In genomic region chr22:30422481-30423295, GRCh38 we compare ENCODE assay signal across 8 cellular contexts. TPM values are rescaled to one million over a fixed set of nuclear protein-coding genes. Genes with fewer than 3 reads are reported as not detected.
A peak's percentile ranks its signal among the peaks of the same experiment; 100 is the strongest.
DNase-seq lines count a peak whose midpoint lies in the region; ATAC-seq and TF ChIP-seq lines count a peak whose summit lies in the region.

No MANE protein-coding gene starts in this region.

- WGBS in IMR-90 (ENCODE audit: extremely low coverage in 2 of 2, insufficient read length in 1 of 2), 2 experiments, result 25% methylated on average over 7 of the region's 18 CpGs; no CpG with 5 or more reads in 1 of the 2 experiments
- WGBS in endodermal cell (ENCODE audit: insufficient coverage in 1 of 2, insufficient read length in 1 of 2), 2 experiments, result 28 to 30% methylated on average over 16 to 18 of the region's 18 CpGs

- H3K79me1 ChIP-seq in IMR-90 (ENCODE audit: low read depth in 1 of 2, low read length in 2 of 2), result peaks cover 17 to 51% of the 10 kb centered on the region in 2 experiments; a peak in 3 of 4 replicates

- POLR2A ChIA-PET in IMR-90 (lab: Charles Lee; ENCODE audit: unreplicated experiment), result interaction anchor here (1.3 kb wide), 1 partner anchor 17 kb away, joined by 4 read pairs; no protein-coding TSS in a partner anchor

- ATAC-seq in IMR-90 (ENCODE audit: low read depth) (peak; percentile 13), GM19452 (IDR thresholded peaks at IDR 0.05; ENCODE audit: unreplicated experiment) (no peak), GM18858 (IDR thresholded peaks at IDR 0.05; ENCODE audit: unreplicated experiment) (no peak)

- peak overlapping the region; percentile 96 for H3K23ac ChIP-seq in IMR-90 (ENCODE audit: low read depth, low read length)

- peak overlapping the region; percentile 63 for H3K4me2 ChIP-seq in IMR-90 (ENCODE audit: low read depth, low read length)

- no peaks in the 10 kb centered on the region for H3K9me3 Mint-ChIP-seq in endodermal cell
- H3K9me3 Mint-ChIP-seq in mesothelial cell of epicardium, result no peaks in the 10 kb centered on the region

- no peak for TF ChIP-seq RAD21 in IMR-90 (IDR thresholded peaks at IDR 0.05; ENCODE audit: low read length)

- peak overlapping the region; percentile 78 for H2BK20ac ChIP-seq in IMR-90 (ENCODE audit: low read depth, low read length)

- peak overlapping the region; percentile 96 for H3K14ac ChIP-seq in IMR-90 (replicated peaks; ENCODE audit: low read depth, low read length)

- intact Hi-C loops in IMR-90 (cut with micrococcal nuclease), result loop anchor here (2.0 kb wide), 1 partner anchor 36 kb away; the partner anchor contains the start of gene RNF215

- peaks cover 31% of the 10 kb centered on the region for H3K36me3 Mint-ChIP-seq in endodermal cell (ENCODE audit: low read depth)
- H3K36me3 Mint-ChIP-seq in mesothelial cell of epicardium, result peaks cover 10% of the 10 kb centered on the region

- dilution Hi-C loops in IMR-90 (cut with HindIII; ENCODE audit: low sequenced_read_pairs, unreplicated experiment), result no loop called here

- H2AK9ac ChIP-seq in IMR-90 (replicated peaks; ENCODE audit: low read depth, low read length, poor library complexity), result peak overlapping the region; percentile 100

- no peaks in the 10 kb centered on the region for H3K27me3 ChIP-seq in IMR-90 (ENCODE audit: control insufficient read depth, insufficient read depth, low read length)
- no peaks in the 10 kb centered on the region for H3K27me3 ChIP-seq in endodermal cell (ENCODE audit: control insufficient read depth, insufficient read depth, low read length, poor library complexity, severe bottlenecking)
- no peaks in the 10 kb centered on the region for H3K27me3 ChIP-seq in stomach smooth muscle (ENCODE audit: control insufficient read depth in 1 of 2, insufficient read depth in 2 of 2, low read length in 2 of 2)

- H2AK5ac ChIP-seq in IMR-90 (ENCODE audit: low read depth, low read length), result peak overlapping the region; percentile 94

- H2BK5ac ChIP-seq in IMR-90 (ENCODE audit: low read depth, low read length, poor library complexity, severe bottlenecking), result peak overlapping the region; percentile 95

- peak overlapping the region; percentile 96 for H2AFZ ChIP-seq in IMR-90 (replicated peaks; ENCODE audit: low read length, poor library complexity)

- peaks cover 17% of the 10 kb centered on the region for H3K9me1 ChIP-seq in IMR-90 (ENCODE audit: insufficient read depth, low read length)

- no peaks in the 10 kb centered on the region for H4K20me1 ChIP-seq in IMR-90 (ENCODE audit: insufficient read depth, low read length)

- BruUV-seq in IMR-90 (replicated peaks; lab: Mats Ljungman, UMichigan), result no TSS peak

- TF ChIP-seq CTCF in IMR-90 (conservative IDR thresholded peaks at IDR 0.05; ENCODE audit: low read depth, low read length) (no peak), endodermal cell (conservative IDR thresholded peaks at IDR 0.05) (no peak), mesothelial cell of epicardium (IDR thresholded peaks at IDR 0.05; ENCODE audit: unreplicated experiment) (no peak)

- no peaks in the 10 kb centered on the region for H3K9me3 ChIP-seq in IMR-90 (ENCODE audit: control insufficient read depth, insufficient read depth, low read length)
- H3K9me3 ChIP-seq in endodermal cell (ENCODE audit: control insufficient read depth, low read length), result no peaks in the 10 kb centered on the region
- no peaks in the 10 kb centered on the region for H3K9me3 ChIP-seq in stomach smooth muscle (ENCODE audit: control insufficient read depth in 2 of 2, low read length in 2 of 2)

- CTCF ChIA-PET in IMR-90 (lab: Yijun Ruan, JAX), result interaction anchor here (1.0 to 1.5 kb wide), 2 partner anchors 10 to 62 kb away, joined by 3 to 9 read pairs; no protein-coding TSS in a partner anchor

- DNase-seq in CD1c-positive myeloid dendritic cell (ENCODE audit: extremely low spot score) (peak; percentile 79), IMR-90 (peak; percentile 95), UCSD-AML1 (lab: John Stamatoyannopoulos, UW; ENCODE audit: unreplicated experiment) (peak; percentile 63), endodermal cell (peak; percentile 92), mesothelial cell of epicardium (ENCODE audit: low spot score in 2 of 2, unreplicated experiment in 2 of 2) (no peak)

- peak; percentile 20 for TF ChIP-seq POLR2A in IMR-90 (IDR thresholded peaks at IDR 0.05; ENCODE audit: low read depth, low read length)

- H2BK15ac ChIP-seq in IMR-90 (ENCODE audit: low read depth, low read length), result peak overlapping the region; percentile 93; the same call in 2 of the 3 replicates

- peak overlapping the region; percentile 96 for H4K91ac ChIP-seq in IMR-90 (ENCODE audit: insufficient read depth, low read depth, low read length)

- peak overlapping the region; percentile 90 to 98 for H4K8ac ChIP-seq in IMR-90 (ENCODE audit: low read depth in 2 of 2, low read length in 2 of 2)

- H3K4me1 ChIP-seq in IMR-90 (ENCODE audit: control insufficient read depth, insufficient read depth, low read length), result peaks cover 24% of the 10 kb centered on the region
- H3K4me1 ChIP-seq in endodermal cell (ENCODE audit: control insufficient read depth, insufficient read depth, low read length), result peaks cover 19% of the 10 kb centered on the region
- peaks cover 53% of the 10 kb centered on the region for H3K4me1 ChIP-seq in stomach smooth muscle (ENCODE audit: control insufficient read depth, insufficient read depth, low read length)

- in situ Hi-C loops in IMR-90 (cut with MboI; ENCODE audit: low sequenced_read_pairs), result no loop called here

- H3K27me3 Mint-ChIP-seq in endodermal cell (ENCODE audit: insufficient read depth) (no peaks in the 10 kb centered on the region), mesothelial cell of epicardium (ENCODE audit: low read depth) (no peaks in the 10 kb centered on the region)

- peak overlapping the region; percentile 92 for H3K27ac ChIP-seq in IMR-90 (ENCODE audit: insufficient read depth, low read length)
- H3K27ac ChIP-seq in endodermal cell (ENCODE audit: low read depth, low read length), result peak overlapping the region; percentile 95
- peak overlapping the region; percentile 95 for H3K27ac ChIP-seq in stomach smooth muscle (ENCODE audit: low read length)

- H3K4me1 Mint-ChIP-seq in endodermal cell, result peaks cover 34% of the 10 kb centered on the region
- peaks cover 38% of the 10 kb centered on the region for H3K4me1 Mint-ChIP-seq in mesothelial cell of epicardium

- H3K4me3 ChIP-seq in IMR-90 (ENCODE audit: insufficient read depth, low read depth, low read length) (peak overlapping the region; percentile 48), endodermal cell (ENCODE audit: low read length) (peak overlapping the region; percentile 85), stomach smooth muscle (ENCODE audit: low read length in 2 of 2) (peak overlapping the region; percentile 89 to 95)

- H3K36me3 ChIP-seq in IMR-90 (ENCODE audit: control insufficient read depth, insufficient read depth, low read length) (peaks cover 9% of the 10 kb centered on the region), endodermal cell (ENCODE audit: control insufficient read depth, insufficient read depth, low read length) (peaks cover 27% of the 10 kb centered on the region), stomach smooth muscle (ENCODE audit: control insufficient read depth in 2 of 2, insufficient read depth in 2 of 2, low read length in 2 of 2) (peaks cover 14 to 16% of the 10 kb centered on the region in 2 donors)

- H3K4me3 Mint-ChIP-seq in endodermal cell, result peak overlapping the region; percentile 79
- peak overlapping the region; percentile 88 for H3K4me3 Mint-ChIP-seq in mesothelial cell of epicardium

- H3K56ac ChIP-seq in IMR-90 (ENCODE audit: extremely low read depth, insufficient read depth, low read length), result peak overlapping the region; percentile 99

- H3K4ac ChIP-seq in IMR-90 (ENCODE audit: low read depth, low read length), result peak overlapping the region; percentile 96

- H3K27ac Mint-ChIP-seq in endodermal cell (peak overlapping the region; percentile 97), mesothelial cell of epicardium (peak overlapping the region; percentile 98)

- H3K18ac ChIP-seq in IMR-90 (ENCODE audit: low read depth, low read length), result peak overlapping the region; percentile 55

- peak overlapping the region; percentile 86 for H3K9ac ChIP-seq in IMR-90 (ENCODE audit: low read depth, low read length)
- peak overlapping the region; percentile 83 for H3K9ac ChIP-seq in endodermal cell (ENCODE audit: extremely low read depth, low read length, poor library complexity, severe bottlenecking)
- H3K9ac ChIP-seq in stomach smooth muscle (ENCODE audit: low read length in 2 of 2), result peak overlapping the region; percentile 95 to 97

- H2BK120ac ChIP-seq in IMR-90 (ENCODE audit: low read depth, low read length), result peak overlapping the region; percentile 89

- peak overlapping the region; percentile 77 for H4K5ac ChIP-seq in IMR-90 (ENCODE audit: low read depth, low read length)

RNA-seq across cellular contexts. Expression of gene MTFP1, which starts 2.9 kb away (rescaled TPM):
- total RNA-seq in IMR-90 (2012; rRNA removed) (5.6 and 7.3 TPM in 2 replicates), endodermal cell (10 to 100 TPM; 25.9 to 30.8 TPM), mesothelial cell of epicardium (5.9 to 8.2 TPM (median 7.3 TPM) in 3 replicates)
- polyA plus RNA-seq in IMR-90 (2012; rRNA removed), result 7.7 and 8.1 TPM in 2 replicates
- 26.6 and 29.1 TPM in 2 replicates for polyA plus RNA-seq in IMR-90 (2012; cell fraction: cytosol; rRNA removed)
- 10.3 and 20.5 TPM in 2 replicates for polyA plus RNA-seq in IMR-90 (2012; cell fraction: nucleus; rRNA removed; ENCODE audit: low replicate concordance)
- 26.7 TPM for polyA plus RNA-seq in endodermal cell (2013, experiment 1 of 2)
- polyA plus RNA-seq in endodermal cell (2013, experiment 2 of 2), result 20.0 TPM

RNA-seq across cellular contexts. Expression of gene SEC14L2, which starts 25.9 kb away (rescaled TPM):
- 37.8 and 54.8 TPM in 2 replicates for total RNA-seq in IMR-90 (2012; rRNA removed)
- polyA plus RNA-seq in IMR-90 (2012; rRNA removed), result 24.0 and 38.7 TPM in 2 replicates
- 10.1 and 20.7 TPM in 2 replicates for polyA plus RNA-seq in IMR-90 (2012; cell fraction: cytosol; rRNA removed)
- 57.9 and 59.4 TPM in 2 replicates for polyA plus RNA-seq in IMR-90 (2012; cell fraction: nucleus; rRNA removed; ENCODE audit: low replicate concordance)
- total RNA-seq in endodermal cell, result 10 to 100 TPM; 13.9 to 19.1 TPM
- 7.4 TPM for polyA plus RNA-seq in endodermal cell (2013, experiment 1 of 2)
- 7.7 TPM for polyA plus RNA-seq in endodermal cell (2013, experiment 2 of 2)
- total RNA-seq in mesothelial cell of epicardium, result 4.3 to 6.5 TPM (median 5.4 TPM) in 3 replicates

RNA-seq across cellular contexts. Expression of gene RNF215, which starts 35.5 kb away (rescaled TPM):
- total RNA-seq in IMR-90 (2012; rRNA removed) (13.6 and 15.8 TPM in 2 replicates), endodermal cell (10 to 100 TPM; 44.0 to 46.7 TPM), mesothelial cell of epicardium (39.2 to 41.9 TPM (median 39.4 TPM) in 3 replicates)
- 21.4 and 21.9 TPM in 2 replicates for polyA plus RNA-seq in IMR-90 (2012; rRNA removed)
- polyA plus RNA-seq in IMR-90 (2012; cell fraction: cytosol; rRNA removed), result 12.5 and 16.5 TPM in 2 replicates
- polyA plus RNA-seq in IMR-90 (2012; cell fraction: nucleus; rRNA removed; ENCODE audit: low replicate concordance), result 74.1 and 148 TPM in 2 replicates
- 24.2 TPM for polyA plus RNA-seq in endodermal cell (2013, experiment 1 of 2)
- polyA plus RNA-seq in endodermal cell (2013, experiment 2 of 2), result 25.6 TPM

RNA-seq across cellular contexts. Expression of gene SEC14L3, which starts 49.1 kb away (rescaled TPM):
- not detected in 2 replicates for total RNA-seq in IMR-90 (2012; rRNA removed)
- polyA plus RNA-seq in IMR-90 (2012; rRNA removed), result not detected in 2 replicates
- polyA plus RNA-seq in IMR-90 (2012; cell fraction: cytosol; rRNA removed), result not detected in 2 replicates
- not detected in 2 replicates for polyA plus RNA-seq in IMR-90 (2012; cell fraction: nucleus; rRNA removed; ENCODE audit: low replicate concordance)
- total RNA-seq in endodermal cell, result not detected
- polyA plus RNA-seq in endodermal cell (2013, experiment 1 of 2), result not detected
- not detected for polyA plus RNA-seq in endodermal cell (2013, experiment 2 of 2)
- not detected in 3 replicates for total RNA-seq in mesothelial cell of epicardium

Comparison
In these comparisons a context has a peak if more than half of its experiments do, and no peak if none do; other contexts are left out.
1. DNase-seq: peak in CD1c-positive myeloid dendritic cell (single experiment), IMR-90 (single experiment), UCSD-AML1 (single experiment) and endodermal cell (single experiment); none in mesothelial cell of epicardium (0 of 2).
2. Peak in every context shown above with its lines, with median percentiles within 50 percentile points of each other: H3K27ac ChIP-seq, H3K4me3 ChIP-seq and H3K9ac ChIP-seq.